18 cellular contexts compared by ENCODE assay signal in the genomic region with DNA sequence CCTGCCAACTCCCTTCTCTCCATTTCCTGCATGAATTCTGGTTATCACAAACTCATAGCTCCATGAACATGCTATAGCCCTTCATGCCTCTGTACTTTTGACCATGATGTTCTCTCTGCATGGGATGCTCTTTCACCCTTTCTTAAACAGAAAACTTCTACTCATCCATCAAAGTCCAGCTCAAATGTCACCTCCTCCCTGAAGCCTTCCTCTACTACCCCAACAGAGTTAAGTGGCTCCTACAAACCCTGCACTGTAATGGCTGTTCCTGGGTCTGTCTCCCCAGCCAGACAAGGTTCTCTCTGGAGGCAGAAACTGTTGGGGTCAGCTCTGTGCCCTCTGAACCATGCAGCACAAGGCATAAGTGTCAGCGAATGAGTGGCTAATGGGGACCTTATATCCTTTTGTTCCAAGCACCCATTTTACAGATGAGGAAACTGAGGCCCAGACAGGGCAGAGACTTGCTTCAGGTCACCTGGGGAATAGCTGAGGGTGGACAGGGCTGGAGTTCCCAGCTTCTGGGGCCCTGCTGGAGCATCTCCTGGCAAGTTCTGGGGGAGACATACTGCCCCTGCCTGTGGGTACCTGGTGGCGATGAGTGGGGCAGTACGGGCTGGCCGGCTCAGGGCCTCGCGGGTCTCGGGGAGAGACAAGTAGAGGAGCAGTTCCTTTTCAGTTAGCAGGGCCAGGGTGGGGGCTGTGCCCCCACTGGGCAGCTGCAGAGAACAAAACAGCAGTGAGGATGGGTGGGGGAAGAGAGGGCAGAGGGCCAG.
"Had no signal": no experiment of that assay in that cellular context is flagged by ENCODE, and none has a peak within 500 bp of the region (broad histone marks: within the 10 kb centered on the region; RNA-seq: fewer than 3 reads in every experiment).

No MANE protein-coding gene starts in this region.

- H3K4me3 Mint-ChIP-seq: activated naive CD8-positive, alpha-beta T cell treated with anti-CD3 and anti-CD28 coated beads for 36 hours; activated T-helper 1 cell treated with anti-CD3 and anti-CD28 coated beads, Interleukin-12 subunit alpha, Interleukin-12 subunit beta, Interleukin-2, Interleukin-4 antibody, amounts not matched to agents 30 ng/mL and 10 ng/mL and 1 ng/mL, durations not matched to agents 14 hours and 24 hours and 36 hours had no signal

- ATAC-seq: foreskin keratinocyte had no signal

- H3K27ac ChIP-seq: colonic mucosa, foreskin keratinocyte, left ventricle myocardium inferior, neutrophil, parathyroid adenoma, sigmoid colon, thyroid gland, VCaP had no signal

- H2AFZ ChIP-seq: parathyroid adenoma had no signal

- H3K27me3 ChIP-seq: colonic mucosa, foreskin keratinocyte, neutrophil, sigmoid colon, thyroid gland had no signal

- H3K27me3 Mint-ChIP-seq: activated naive CD8-positive, alpha-beta T cell treated with anti-CD3 and anti-CD28 coated beads for 36 hours had no signal

- H3K4me1 Mint-ChIP-seq: activated naive CD8-positive, alpha-beta T cell treated with anti-CD3 and anti-CD28 coated beads for 36 hours had no signal

- H3K79me2 ChIP-seq: parathyroid adenoma had no signal

- H3K9ac ChIP-seq: parathyroid adenoma had no signal

- H3K4me3 ChIP-seq: colonic mucosa, left ventricle myocardium inferior, sigmoid colon, thyroid gland had no signal

- H3K4me1 ChIP-seq: colonic mucosa, foreskin keratinocyte had no signal

- DNase-seq: activated CD4-positive, alpha-beta T cell treated with anti-CD3 and anti-CD28 coated beads, Interleukin-2, amount 50 U/mL, for 4 hours; activated naive CD8-positive, alpha-beta T cell treated with anti-CD3 and anti-CD28 coated beads for 36 hours; amniotic stem cell; central memory CD4-positive, alpha-beta T cell; colonic mucosa; foreskin keratinocyte; kidney; left ventricle myocardium inferior; mammary epithelial cell; sigmoid colon; stimulated activated CD4-positive, alpha-beta T cell treated with anti-CD3 and anti-CD28 coated beads, Interleukin-4, amount 100 ng/mL, for 24 hours; stimulated activated naive CD4-positive, alpha-beta T cell; T-helper 2 cell; thyroid gland had no signal

- H3K36me3 ChIP-seq: colonic mucosa, neutrophil had no signal

- H3K27ac Mint-ChIP-seq: activated naive CD8-positive, alpha-beta T cell treated with anti-CD3 and anti-CD28 coated beads for 36 hours; activated T-helper 1 cell treated with anti-CD3 and anti-CD28 coated beads, Interleukin-12 subunit alpha, Interleukin-12 subunit beta, Interleukin-2, Interleukin-4 antibody, amounts not matched to agents 30 ng/mL and 10 ng/mL and 1 ng/mL, durations not matched to agents 14 hours and 24 hours and 36 hours had no signal

- H3K9me3 ChIP-seq: colonic mucosa, left ventricle myocardium inferior, neutrophil, sigmoid colon, thyroid gland had no signal
